16 cellular contexts compared by ENCODE assay signal in the genomic region with DNA sequence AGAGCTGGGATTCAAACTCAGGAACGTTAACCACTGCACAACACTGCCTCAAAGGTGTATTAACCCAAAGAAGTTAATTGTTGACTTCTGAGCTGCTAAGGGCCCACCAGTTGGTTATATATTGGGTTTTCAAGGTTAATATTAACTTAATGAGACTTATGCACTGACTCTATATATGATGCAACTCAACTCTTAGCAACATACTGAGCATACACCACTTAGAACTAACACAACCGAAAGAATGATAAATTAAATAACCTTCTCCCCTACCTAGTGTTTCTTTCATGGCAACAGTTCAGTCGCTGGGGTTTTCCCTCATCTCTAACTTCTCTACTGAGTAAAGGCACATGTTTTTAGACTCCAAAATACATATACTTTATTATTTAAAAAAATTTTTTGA. TPM values are rescaled to one million over a fixed set of nuclear protein-coding genes. Genes with fewer than 3 reads are reported as not detected.
A peak's percentile ranks its signal among the peaks of the same experiment; 100 is the strongest.
DNase-seq lines count a peak whose midpoint lies in the region; ATAC-seq and TF ChIP-seq lines count a peak whose summit lies in the region.
"Had no signal": no experiment of that assay in that cellular context is flagged by ENCODE, and none has a peak within 500 bp of the region (broad histone marks: within the 10 kb centered on the region; RNA-seq: fewer than 3 reads in every experiment).

No MANE protein-coding gene starts in this region.

- peak; percentile 95 for ATAC-seq in GM19025 (IDR thresholded peaks at IDR 0.05; ENCODE audit: low read depth, unreplicated experiment)
- ATAC-seq in HG02610 (IDR thresholded peaks at IDR 0.05; ENCODE audit: unreplicated experiment), result peak; percentile 43
- peak; percentile 58 for ATAC-seq in HG03439 (IDR thresholded peaks at IDR 0.05; ENCODE audit: unreplicated experiment)
- ATAC-seq: GM23338; natural killer cell treated with Interleukin-12 subunit alpha and Interleukin-12 subunit beta and Interleukin-15 and Interleukin-18, amount 100 ng/mL, for 72 hours had no signal

- H2BK5ac ChIP-seq in mesenchymal stem cell (ENCODE audit: low read depth, low read length, poor library complexity, severe bottlenecking), result no peak overlapping the region

- DNase-seq in mesenchymal stem cell, result no peak
- DNase-seq in Calu3, result no peak
- DNase-seq in NCI-H1417 (lab: John Stamatoyannopoulos, UW), result no peak
- DNase-seq in A673 (ENCODE audit: low spot score), result no peak
- no peak for DNase-seq in foreskin fibroblast
- DNase-seq: activated CD8-positive, alpha-beta memory T cell treated with anti-CD3 and anti-CD28 coated beads, Interleukin-2, amount 50 U/mL, for 4 hours; colonic mucosa; NCI-H1105 treated with DMSO at 0.1 percent for 48 hours; NCI-H774; SHP77 treated with DMSO at 0.1 percent for 48 hours; thyroid gland had no signal

- H3K9me3 ChIP-seq in mesenchymal stem cell (ENCODE audit: control insufficient read depth, low read length) (no peaks in the 10 kb centered on the region), A673 (ENCODE audit: low read depth, low read length, poor library complexity, severe bottlenecking) (no peaks in the 10 kb centered on the region)
- H3K9me3 ChIP-seq: colonic mucosa, thyroid gland had no signal

- H3K27ac ChIP-seq in mesenchymal stem cell (ENCODE audit: low read length, poor library complexity, severe bottlenecking), result peak overlapping the region; percentile 87
- H3K27ac ChIP-seq in A673 (ENCODE audit: low read depth, low read length, poor library complexity, severe bottlenecking), result no peak overlapping the region
- H3K27ac ChIP-seq: colonic mucosa, thyroid gland had no signal

- no peak overlapping the region for H2AK5ac ChIP-seq in mesenchymal stem cell (ENCODE audit: low read length, severe bottlenecking)

- peaks cover 26% of the 10 kb centered on the region for H3K4me1 Mint-ChIP-seq in Calu3 (ENCODE audit: low read depth, unreplicated experiment)
- H3K4me1 Mint-ChIP-seq: GM23338 had no signal

- no peak overlapping the region for H3K18ac ChIP-seq in mesenchymal stem cell (ENCODE audit: low read depth in 1 of 2, low read length in 2 of 2)

- H3K27ac Mint-ChIP-seq in Calu3 (ENCODE audit: unreplicated experiment), result no peak overlapping the region
- H3K27ac Mint-ChIP-seq: GM23338; natural killer cell treated with Interleukin-12 subunit alpha and Interleukin-12 subunit beta and Interleukin-15 and Interleukin-18, amount 100 ng/mL, for 72 hours had no signal

- H3K23ac ChIP-seq in mesenchymal stem cell (ENCODE audit: low read length in 2 of 2), result no peak overlapping the region

- CTCF ChIA-PET in Calu3 (lab: Charles Lee) (interaction anchor here (0.9 kb wide), 1 partner anchor 12 kb away, joined by 3 read pairs; no protein-coding TSS in a partner anchor), A673 (lab: Charles Lee) (no interaction called here)

- H3K4me2 ChIP-seq in mesenchymal stem cell (ENCODE audit: low read length, poor library complexity, severe bottlenecking), result no peak overlapping the region
- H3K4me2 ChIP-seq: GM23338 had no signal

- no TSS peak for BruUV-seq in Calu3 (replicated peaks; lab: Mats Ljungman, UMichigan)
- BruUV-seq in A673 (replicated peaks; lab: Mats Ljungman, UMichigan), result no TSS peak

- no peak overlapping the region for H2BK12ac ChIP-seq in mesenchymal stem cell (ENCODE audit: low read length in 2 of 2)

- H3K27me3 Mint-ChIP-seq in Calu3 (ENCODE audit: unreplicated experiment), result no peaks in the 10 kb centered on the region
- H3K27me3 Mint-ChIP-seq: natural killer cell treated with Interleukin-12 subunit alpha and Interleukin-12 subunit beta and Interleukin-15 and Interleukin-18, amount 100 ng/mL, for 72 hours had no signal

- H3K4me3 ChIP-seq in mesenchymal stem cell (ENCODE audit: insufficient read depth in 1 of 2, low read depth in 1 of 2, low read length in 2 of 2) (no peak overlapping the region), A673 (ENCODE audit: low read depth, low read length, poor library complexity, severe bottlenecking) (no peak overlapping the region), foreskin fibroblast (ENCODE audit: low read depth in 1 of 2, low read length in 2 of 2) (no peak overlapping the region)
- H3K4me3 ChIP-seq: colonic mucosa, GM23338, thyroid gland had no signal

- H2AFZ ChIP-seq in mesenchymal stem cell (ENCODE audit: low read depth, low read length), result no peak overlapping the region
- H2AFZ ChIP-seq: GM23338 had no signal

- H3K27me3 ChIP-seq in mesenchymal stem cell (ENCODE audit: control insufficient read depth in 1 of 2, insufficient read depth in 1 of 2, low read length in 2 of 2) (no peaks in the 10 kb centered on the region), A673 (replicated peaks; ENCODE audit: insufficient read depth, low read depth, low read length, poor library complexity) (no peaks in the 10 kb centered on the region)
- H3K27me3 ChIP-seq: colonic mucosa, thyroid gland had no signal

- H4K8ac ChIP-seq in mesenchymal stem cell (ENCODE audit: low read length), result no peak overlapping the region

- intact Hi-C loops in Calu3 (cut with micrococcal nuclease; ENCODE audit: unreplicated experiment), result no loop called here
- intact Hi-C loops in A673 (cut with micrococcal nuclease; ENCODE audit: unreplicated experiment), result no loop called here

- TF ChIP-seq CTCF in Calu3 (IDR thresholded peaks at IDR 0.05; ENCODE audit: unreplicated experiment) (no peak), A673 (conservative IDR thresholded peaks at IDR 0.05; ENCODE audit: low read depth, low read length) (no peak), foreskin fibroblast (IDR thresholded peaks at IDR 0.05; ENCODE audit: low read depth, low read length) (no peak)

- H3K36me3 Mint-ChIP-seq in Calu3 (ENCODE audit: insufficient read depth, unreplicated experiment), result no peaks in the 10 kb centered on the region
- H3K36me3 Mint-ChIP-seq: natural killer cell treated with Interleukin-12 subunit alpha and Interleukin-12 subunit beta and Interleukin-15 and Interleukin-18, amount 100 ng/mL, for 72 hours had no signal

- no peak overlapping the region for H3K4ac ChIP-seq in mesenchymal stem cell (ENCODE audit: low read depth in 1 of 2, low read length in 2 of 2)

- H3K14ac ChIP-seq in mesenchymal stem cell (ENCODE audit: low read length in 2 of 2), result no peak overlapping the region

- H3K9ac ChIP-seq in mesenchymal stem cell (ENCODE audit: low read length), result no peak overlapping the region

- POLR2A ChIA-PET in A673 (lab: Charles Lee; ENCODE audit: low non-redundant PET), result no interaction called here

- 89% methylated on average over 2 of the region's 3 CpGs for WGBS in mesenchymal stem cell

- H3K9me3 Mint-ChIP-seq in Calu3 (ENCODE audit: low read depth, unreplicated experiment), result no peaks in the 10 kb centered on the region
- H3K9me3 Mint-ChIP-seq: GM23338; natural killer cell treated with Interleukin-12 subunit alpha and Interleukin-12 subunit beta and Interleukin-15 and Interleukin-18, amount 100 ng/mL, for 72 hours had no signal

- H3K4me3 Mint-ChIP-seq in Calu3 (ENCODE audit: low read depth, unreplicated experiment), result no peak overlapping the region
- H3K4me3 Mint-ChIP-seq: GM23338; natural killer cell treated with Interleukin-12 subunit alpha and Interleukin-12 subunit beta and Interleukin-15 and Interleukin-18, amount 100 ng/mL, for 72 hours had no signal

- H2BK15ac ChIP-seq in mesenchymal stem cell (ENCODE audit: low read depth, poor library complexity, severe bottlenecking), result no peak overlapping the region

- H3K4me1 ChIP-seq in mesenchymal stem cell (ENCODE audit: control insufficient read depth, insufficient read depth, low read depth, low read length), result peaks cover 14% of the 10 kb centered on the region
- H3K4me1 ChIP-seq in A673 (ENCODE audit: insufficient read depth, low read length, poor library complexity, severe bottlenecking), result no peaks in the 10 kb centered on the region
- H3K4me1 ChIP-seq: colonic mucosa, thyroid gland had no signal

- H3K79me1 ChIP-seq in mesenchymal stem cell (replicated peaks; ENCODE audit: low read length, poor library complexity, severe bottlenecking), result peaks cover 10% of the 10 kb centered on the region

- H4K91ac ChIP-seq in mesenchymal stem cell (ENCODE audit: low read length), result no peak overlapping the region

- no peak overlapping the region for H2BK120ac ChIP-seq in mesenchymal stem cell (ENCODE audit: low read depth, low read length)

- H3K36me3 ChIP-seq in mesenchymal stem cell (ENCODE audit: control insufficient read depth in 1 of 2, insufficient read depth in 2 of 2, low read depth in 1 of 2, low read length in 2 of 2) (peaks cover 0 to 7% of the 10 kb centered on the region in 2 experiments), A673 (ENCODE audit: insufficient read depth, low read length, poor library complexity, severe bottlenecking) (no peaks in the 10 kb centered on the region)
- H3K36me3 ChIP-seq: colonic mucosa, thyroid gland had no signal

RNA-seq across cellular contexts. Expression of a gene that starts 34.5 kb away (rescaled TPM):
- polyA plus RNA-seq in mesenchymal stem cell (2013, experiment 1 of 2), result 34.2 TPM
- 34.5 TPM for polyA plus RNA-seq in mesenchymal stem cell (2013, experiment 2 of 2)
- 81.6 and 82.8 TPM in 2 replicates for total RNA-seq in Calu3 (2022)
- total RNA-seq in A673 (2021), result 52.2 and 58.4 TPM in 2 replicates

Comparison
In these comparisons a context has a peak if more than half of its experiments do, and no peak if none do; other contexts are left out.
1. ATAC-seq: peak in every context shown above with its lines; median percentile 95 in GM19025; 58 in HG03439; 43 in HG02610.